ENCODE assay signal across 26 cellular contexts in the genomic region with DNA sequence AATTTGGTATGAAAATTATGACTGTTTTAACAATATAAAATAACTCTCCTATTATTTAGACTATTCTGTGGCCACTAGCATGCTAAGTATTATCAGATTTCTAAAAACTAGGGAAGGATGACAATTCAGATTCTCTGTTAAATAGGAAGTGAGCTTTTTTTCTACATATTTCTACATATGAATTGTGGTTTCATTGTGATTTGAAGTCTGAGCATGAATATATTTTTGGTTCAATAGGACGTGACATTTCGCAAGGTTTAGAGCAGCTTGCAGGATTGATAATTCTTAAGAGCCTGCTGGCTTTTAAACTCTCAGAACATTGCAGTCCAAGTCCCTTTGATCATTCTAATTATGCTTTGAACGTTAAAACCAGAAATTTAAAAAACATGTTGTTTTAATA.
DNase-seq lines count a peak whose midpoint lies in the region; ATAC-seq and TF ChIP-seq lines count a peak whose summit lies in the region.
"Had no signal": no experiment of that assay in that cellular context is flagged by ENCODE, and none has a peak within 500 bp of the region (broad histone marks: within the 10 kb centered on the region; RNA-seq: fewer than 3 reads in every experiment).

No MANE protein-coding gene starts in this region.

- intact Hi-C loops in dorsolateral prefrontal cortex (cut with DNase I) (no loop called here), body of pancreas (cut with DNase I) (no loop called here)

- TF ChIP-seq POLR2A in body of pancreas (IDR thresholded peaks at IDR 0.05) = no peak

- no peaks in the 10 kb centered on the region for H3K9me2 ChIP-seq in GM23338 (ENCODE audit: insufficient read depth)

- H3K9me3 Mint-ChIP-seq in CD8-positive, alpha-beta memory T cell = peaks cover 0 to 2% (median 0%) of the 10 kb centered on the region in 5 donors
- no peaks in the 10 kb centered on the region for H3K9me3 Mint-ChIP-seq in GM23338
- H3K9me3 Mint-ChIP-seq: activated CD4-positive, alpha-beta T cell treated with anti-CD3 and anti-CD28 coated beads, Interleukin-2, amount 10 ng/mL, durations not matched to agents 24 days and 14 days; activated naive CD4-positive, alpha-beta T cell treated with anti-CD3 and anti-CD28 coated beads, Interleukin-2, amount 50 U/mL, for 24 hours; naive B cell; stimulated activated naive CD8-positive, alpha-beta T cell treated with anti-CD3 and anti-CD28 coated beads, Interleukin-15, amount 100 ng/mL, for 72 hours had no signal

- no peak overlapping the region for H3K4me3 ChIP-seq in CD8-positive, alpha-beta memory T cell (ENCODE audit: low read length)
- H3K4me3 ChIP-seq in GM23338 (no peak overlapping the region), SJCRH30 (no peak overlapping the region), dorsolateral prefrontal cortex (peak overlapping the region in 43 of 59 donors; percentile 1 to 54 (median 18)), body of pancreas (no peak overlapping the region)
- H3K4me3 ChIP-seq: gastrocnemius medialis, lower lobe of right lung, spleen, thoracic aorta, uterus had no signal

- H4K20me1 ChIP-seq in GM23338 (replicated peaks; ENCODE audit: insufficient read depth) = no peaks in the 10 kb centered on the region

- H3K79me2 ChIP-seq in GM23338 (replicated peaks; ENCODE audit: insufficient read depth) = no peaks in the 10 kb centered on the region

- no peaks in the 10 kb centered on the region for H3K27me3 ChIP-seq in CD8-positive, alpha-beta memory T cell (ENCODE audit: insufficient read depth, low read length, poor library complexity, severe bottlenecking)
- H3K27me3 ChIP-seq in GM23338 (ENCODE audit: insufficient read depth) (no peaks in the 10 kb centered on the region), SJCRH30 (no peaks in the 10 kb centered on the region), dorsolateral prefrontal cortex (no peaks in the 10 kb centered on the region), body of pancreas (no peaks in the 10 kb centered on the region)
- H3K27me3 ChIP-seq: gastrocnemius medialis, spleen, uterus had no signal

- H3K4me1 Mint-ChIP-seq in CD8-positive, alpha-beta memory T cell = no peaks in the 10 kb centered on the region
- H3K4me1 Mint-ChIP-seq in GM23338 = peaks cover 33% of the 10 kb centered on the region
- H3K4me1 Mint-ChIP-seq: activated CD4-positive, alpha-beta T cell treated with anti-CD3 and anti-CD28 coated beads, Interleukin-2, amount 10 ng/mL, durations not matched to agents 24 days and 14 days; activated naive CD4-positive, alpha-beta T cell treated with anti-CD3 and anti-CD28 coated beads, Interleukin-2, amount 50 U/mL, for 24 hours; naive B cell; stimulated activated naive CD8-positive, alpha-beta T cell treated with anti-CD3 and anti-CD28 coated beads, Interleukin-15, amount 100 ng/mL, for 72 hours had no signal

- TF ChIP-seq CTCF in GM23338 (conservative IDR thresholded peaks at IDR 0.05; ENCODE audit: low read depth in 2 of 2) = no peak
- no peak for TF ChIP-seq CTCF in dorsolateral prefrontal cortex (IDR thresholded peaks at IDR 0.05 in 54 of 56, conservative IDR thresholded peaks at IDR 0.05 in 2 of 56; ENCODE audit: low read depth in 1 of 56, partially characterized antibody in 56 of 56)
- no peak for TF ChIP-seq CTCF in body of pancreas (IDR thresholded peaks at IDR 0.05)

- POLR2A ChIA-PET in CD8-positive, alpha-beta memory T cell (lab: Charles Lee) = no interaction called here

- WGBS in body of pancreas, 2 donors = 44 to 49% methylated on average over 3 of the region's 3 CpGs

- no peak overlapping the region for H3K27ac Mint-ChIP-seq in CD8-positive, alpha-beta memory T cell
- no peak overlapping the region; the same call in 1 of the 2 replicates for H3K27ac Mint-ChIP-seq in GM23338
- H3K27ac Mint-ChIP-seq: activated CD4-positive, alpha-beta T cell treated with anti-CD3 and anti-CD28 coated beads, Interleukin-2, amount 10 ng/mL, durations not matched to agents 24 days and 14 days; activated naive CD4-positive, alpha-beta T cell treated with anti-CD3 and anti-CD28 coated beads, Interleukin-2, amount 50 U/mL, for 24 hours; naive B cell; stimulated activated naive CD8-positive, alpha-beta T cell treated with anti-CD3 and anti-CD28 coated beads, Interleukin-15, amount 100 ng/mL, for 72 hours had no signal

- CTCF ChIA-PET in CD8-positive, alpha-beta memory T cell (lab: Charles Lee) = no interaction called here

- no peaks in the 10 kb centered on the region for H3K9me3 ChIP-seq in CD8-positive, alpha-beta memory T cell (ENCODE audit: low read length)
- H3K9me3 ChIP-seq in SJCRH30 (replicated peaks) (no peaks in the 10 kb centered on the region), body of pancreas (peaks cover 0 to 10% (median 0%) of the 10 kb centered on the region in 3 donors)
- H3K9me3 ChIP-seq: BE2C, gastrocnemius medialis, lower lobe of right lung, spleen, thoracic aorta, uterus had no signal

- no peaks in the 10 kb centered on the region for H3K4me1 ChIP-seq in CD8-positive, alpha-beta memory T cell (ENCODE audit: insufficient read depth, low read length)
- H3K4me1 ChIP-seq in GM23338 (ENCODE audit: insufficient read depth) = peaks cover 20% of the 10 kb centered on the region
- H3K4me1 ChIP-seq in SJCRH30 = peaks cover 48% of the 10 kb centered on the region
- peaks cover 10% of the 10 kb centered on the region for H3K4me1 ChIP-seq in body of pancreas
- H3K4me1 ChIP-seq: BE2C, gastrocnemius medialis, uterus had no signal

- no peaks in the 10 kb centered on the region for H3K36me3 ChIP-seq in CD8-positive, alpha-beta memory T cell (ENCODE audit: insufficient read depth, low read length)
- H3K36me3 ChIP-seq in GM23338 (ENCODE audit: insufficient read depth) = peaks cover 9% of the 10 kb centered on the region
- no peaks in the 10 kb centered on the region; the same call in 1 of the 2 replicates for H3K36me3 ChIP-seq in SJCRH30
- H3K36me3 ChIP-seq in body of pancreas (replicated peaks in 1 of 2; ENCODE audit: insufficient read depth in 1 of 2, low read depth in 2 of 2) = no peaks in the 10 kb centered on the region
- H3K36me3 ChIP-seq: BE2C, gastrocnemius medialis, lower lobe of right lung, spleen, thoracic aorta, uterus had no signal

- ATAC-seq in GM23338 (no peak), body of pancreas (no peak)
- ATAC-seq: gastrocnemius medialis; lower lobe of right lung; right cardiac atrium; stimulated activated naive CD8-positive, alpha-beta T cell treated with anti-CD3 and anti-CD28 coated beads, Interleukin-15, amount 100 ng/mL, for 72 hours had no signal

- peak overlapping the region; percentile 75 for H3K27ac ChIP-seq in CD8-positive, alpha-beta memory T cell (ENCODE audit: low read depth, low read length)
- peak overlapping the region; percentile 6; the same call in 1 of the 2 replicates for H3K27ac ChIP-seq in GM23338 (ENCODE audit: low read depth)
- H3K27ac ChIP-seq in SJCRH30 = peak overlapping the region; percentile 73; the same call in 1 of the 2 replicates
- peak overlapping the region in 34 of 59 donors; percentile 3 to 78 (median 38) for H3K27ac ChIP-seq in dorsolateral prefrontal cortex
- H3K27ac ChIP-seq in body of pancreas = no peak overlapping the region
- H3K27ac ChIP-seq: gastrocnemius medialis, lower lobe of right lung, spleen, thoracic aorta, uterus had no signal

- H3K4me2 ChIP-seq in GM23338 = 0 out of 2 replicates have a peak overlapping the region, but pooled peaks have one; percentile 1

- DNase-seq in CD8-positive, alpha-beta memory T cell = no peak
- no peak for DNase-seq in GM23338 (ENCODE audit: low spot score)
- no peak for DNase-seq in SJCRH30
- no peak for DNase-seq in dorsolateral prefrontal cortex
- no peak for DNase-seq in body of pancreas
- DNase-seq in EL = no peak
- no peak for DNase-seq in T1000 (lab: John Stamatoyannopoulos, UW)
- DNase-seq: ACHN; activated CD4-positive, alpha-beta T cell treated with anti-CD3 and anti-CD28 coated beads, Interleukin-2, amount 10 ng/mL, durations not matched to agents 24 days and 14 days; amniotic stem cell; BE2C; gastrocnemius medialis; KG1; lower lobe of right lung; midbrain; naive B cell; NCI-H2107; NCI-H446 treated with DMSO at 0.1 percent for 48 hours; posterior cingulate gyrus; right cardiac atrium; spleen; stimulated activated CD8-positive, alpha-beta memory T cell treated with anti-CD3 and anti-CD28 coated beads, Interleukin-4, amount 100 ng/mL, for 48 hours; stimulated activated naive CD8-positive, alpha-beta T cell treated with anti-CD3 and anti-CD28 coated beads, Interleukin-15, amount 100 ng/mL, for 72 hours; uterus had no signal

- no peaks in the 10 kb centered on the region for H3K36me3 Mint-ChIP-seq in CD8-positive, alpha-beta memory T cell
- H3K36me3 Mint-ChIP-seq in GM23338 (ENCODE audit: low read depth) = peaks cover 15% of the 10 kb centered on the region; the same call in 2 of the 3 replicates
- H3K36me3 Mint-ChIP-seq: activated naive CD4-positive, alpha-beta T cell treated with anti-CD3 and anti-CD28 coated beads, Interleukin-2, amount 50 U/mL, for 24 hours; naive B cell had no signal

- no peak overlapping the region for H2AFZ ChIP-seq in GM23338

- no peak overlapping the region for H3K4me3 Mint-ChIP-seq in CD8-positive, alpha-beta memory T cell
- no peak overlapping the region for H3K4me3 Mint-ChIP-seq in GM23338
- H3K4me3 Mint-ChIP-seq: activated CD4-positive, alpha-beta T cell treated with anti-CD3 and anti-CD28 coated beads, Interleukin-2, amount 10 ng/mL, durations not matched to agents 24 days and 14 days; activated naive CD4-positive, alpha-beta T cell treated with anti-CD3 and anti-CD28 coated beads, Interleukin-2, amount 50 U/mL, for 24 hours; naive B cell; stimulated activated naive CD8-positive, alpha-beta T cell treated with anti-CD3 and anti-CD28 coated beads, Interleukin-15, amount 100 ng/mL, for 72 hours had no signal

- H3K27me3 Mint-ChIP-seq in CD8-positive, alpha-beta memory T cell = no peaks in the 10 kb centered on the region
- H3K27me3 Mint-ChIP-seq in GM23338 (ENCODE audit: insufficient read depth, low read depth, poor library complexity) = peaks cover 4% of the 10 kb centered on the region
- H3K27me3 Mint-ChIP-seq: activated CD4-positive, alpha-beta T cell treated with anti-CD3 and anti-CD28 coated beads, Interleukin-2, amount 10 ng/mL, durations not matched to agents 24 days and 14 days; activated naive CD4-positive, alpha-beta T cell treated with anti-CD3 and anti-CD28 coated beads, Interleukin-2, amount 50 U/mL, for 24 hours; naive B cell; stimulated activated naive CD8-positive, alpha-beta T cell treated with anti-CD3 and anti-CD28 coated beads, Interleukin-15, amount 100 ng/mL, for 72 hours had no signal

- H3F3A ChIP-seq in GM23338 (replicated peaks; ENCODE audit: low read depth) = no peaks in the 10 kb centered on the region

TF ChIP-seq in GM23338, 12 proteins besides CTCF, POLR2A, EP300 and RAD21 (continues in another document):
- TF ChIP-seq EZH2 (IDR thresholded peaks at IDR 0.05; ENCODE audit: low read depth, unreplicated experiment) = no peak

Comparison
In these comparisons a context has a peak if more than half of its experiments do, and no peak if none do; other contexts are left out.
1. H3K27ac ChIP-seq: peak in CD8-positive, alpha-beta memory T cell (single experiment), GM23338 (single experiment), SJCRH30 (single experiment) and dorsolateral prefrontal cortex (34 of 59); none in body of pancreas (0 of 4).
2. H3K4me3 ChIP-seq: peak in dorsolateral prefrontal cortex (43 of 59); none in CD8-positive, alpha-beta memory T cell (single experiment), GM23338 (single experiment), SJCRH30 (single experiment) and body of pancreas (0 of 2).